ENCODE assay signal across 8 cellular contexts in genomic region chr4:37767546-37767945, GRCh38. TPM values are rescaled to one million over a fixed set of nuclear protein-coding genes. Genes with fewer than 3 reads are reported as not detected.
A peak's percentile ranks its signal among the peaks of the same experiment; 100 is the strongest.
DNase-seq lines count a peak whose midpoint lies in the region; ATAC-seq and TF ChIP-seq lines count a peak whose summit lies in the region.

No MANE protein-coding gene starts in this region.

- H3K4me3 ChIP-seq in astrocyte of the spinal cord (ENCODE audit: low read depth, low read length) = no peak overlapping the region
- H3K4me3 ChIP-seq in lower lobe of right lung = no peak overlapping the region

- in situ Hi-C loops in astrocyte of the spinal cord (cut with HindIII; ENCODE audit: low sequenced_read_pairs) = no loop called here

- POLR2A ChIA-PET in naive thymus-derived CD8-positive, alpha-beta T cell (lab: Charles Lee) = interaction anchor here (1.1 kb wide), 1 partner anchor 8 kb away, joined by 3 read pairs; no protein-coding TSS in a partner anchor

- DNase-seq in DMS153 (lab: John Stamatoyannopoulos, UW) (peak; percentile 80), NCI-H187 treated with DMSO at 0.1 percent for 48 hours (lab: John Stamatoyannopoulos, UW) (peak; percentile 87), astrocyte of the spinal cord (ENCODE audit: low read depth, low spot score) (peak; percentile 40), lower lobe of right lung (peak; percentile 87)
- no peak for DNase-seq in naive thymus-derived CD8-positive, alpha-beta T cell

- no peaks in the 10 kb centered on the region for H3K36me3 ChIP-seq in lower lobe of right lung

- intact Hi-C loops in lower lobe of right lung (cut with DNase I) = no loop called here

- H3K27me3 Mint-ChIP-seq in naive thymus-derived CD8-positive, alpha-beta T cell = no peaks in the 10 kb centered on the region

- H3K4me1 ChIP-seq in lower lobe of right lung = peaks cover 16% of the 10 kb centered on the region

- TF ChIP-seq CTCF in astrocyte of the spinal cord (IDR thresholded peaks at IDR 0.05; ENCODE audit: low read depth, low read length) = no peak
- no peak for TF ChIP-seq CTCF in lower lobe of right lung (IDR thresholded peaks at IDR 0.05)

- H3K4me3 Mint-ChIP-seq in naive thymus-derived CD8-positive, alpha-beta T cell = peak overlapping the region in 1 of 10 donors; percentile 24

- H3K27ac ChIP-seq in lower lobe of right lung = no peak overlapping the region

- H3K9me3 ChIP-seq in lower lobe of right lung = no peaks in the 10 kb centered on the region

- H3K4me1 Mint-ChIP-seq in naive thymus-derived CD8-positive, alpha-beta T cell = peaks cover 4 to 12% (median 8%) of the 10 kb centered on the region in 4 donors

- H3K27me3 ChIP-seq in lower lobe of right lung (ENCODE audit: low read depth) = no peaks in the 10 kb centered on the region

- ATAC-seq in lower lobe of right lung (peak; percentile 13 to 48), HG03457 (IDR thresholded peaks at IDR 0.05; ENCODE audit: unreplicated experiment) (no peak), GM18909 (IDR thresholded peaks at IDR 0.05; ENCODE audit: poor library complexity, unreplicated experiment) (no peak), HG03108 (IDR thresholded peaks at IDR 0.05; ENCODE audit: unreplicated experiment) (no peak)
- ATAC-seq in naive thymus-derived CD8-positive, alpha-beta T cell = no peak

- H3K9me3 Mint-ChIP-seq in naive thymus-derived CD8-positive, alpha-beta T cell = no peaks in the 10 kb centered on the region

- H3K36me3 Mint-ChIP-seq in naive thymus-derived CD8-positive, alpha-beta T cell = no peaks in the 10 kb centered on the region

- peak overlapping the region in 4 of 10 donors; percentile 25 to 85 (median 50) for H3K27ac Mint-ChIP-seq in naive thymus-derived CD8-positive, alpha-beta T cell

RNA-seq across cellular contexts. Expression of gene PGM2, which starts 58.9 kb away (rescaled TPM):
- 28.7 TPM for total RNA-seq in lower lobe of right lung
- 10 to 100 TPM; 18.3 to 18.9 TPM for total RNA-seq in naive thymus-derived CD8-positive, alpha-beta T cell
- polyA plus RNA-seq in naive thymus-derived CD8-positive, alpha-beta T cell = 10 to 100 TPM; 17.3 to 22.0 (median 17.9) TPM

Comparison
In these comparisons a context has a peak if more than half of its experiments do, and no peak if none do; other contexts are left out.
1. DNase-seq: peak in DMS153 (single experiment), NCI-H187 treated with DMSO at 0.1 percent for 48 hours (single experiment), astrocyte of the spinal cord (single experiment) and lower lobe of right lung (single experiment); none in naive thymus-derived CD8-positive, alpha-beta T cell (0 of 10).
2. ATAC-seq: peak in lower lobe of right lung (2 of 2); none in HG03457 (single experiment), GM18909 (single experiment), naive thymus-derived CD8-positive, alpha-beta T cell (0 of 2) and HG03108 (single experiment).